Comparison of ENCODE assay signal across 21 cellular contexts in the genomic region with DNA sequence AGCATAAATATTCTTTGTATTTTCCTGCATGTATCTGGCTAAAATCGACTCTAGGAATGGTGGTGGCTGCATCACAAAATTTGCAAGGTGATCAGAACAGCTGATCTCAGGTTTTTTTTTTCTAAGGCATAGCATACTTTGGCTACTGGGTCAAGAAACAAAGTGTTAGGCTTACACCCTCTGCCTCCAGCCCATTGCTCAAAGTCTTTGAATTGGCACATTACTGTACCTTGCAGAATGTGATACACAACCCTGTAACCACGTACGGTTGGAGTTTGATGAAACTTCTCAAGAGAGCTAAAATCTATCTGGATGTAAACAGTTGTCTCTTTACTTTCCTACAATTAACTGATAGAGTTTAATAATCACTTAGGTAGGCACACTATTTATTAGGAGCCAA.
"Had no signal": no experiment of that assay in that cellular context is flagged by ENCODE, and none has a peak within 500 bp of the region (broad histone marks: within the 10 kb centered on the region; RNA-seq: fewer than 3 reads in every experiment).

No MANE protein-coding gene starts in this region.

- H3K9me3 Mint-ChIP-seq: activated B cell treated with CpG ODN at 0.5 μM for 24 hours; activated CD4-positive, alpha-beta T cell treated with anti-CD3 and anti-CD28 coated beads, Interleukin-2, amount 10 ng/mL, durations not matched to agents 24 days and 14 days; activated naive CD4-positive, alpha-beta T cell treated with anti-CD3 and anti-CD28 coated beads for 36 hours; activated T-cell treated with anti-CD3 and anti-CD28 coated beads, Interleukin-2, amount 50 U/mL, for 4 hours had no signal

- H3K4me3 Mint-ChIP-seq: activated B cell treated with CpG ODN at 0.5 μM for 24 hours; activated CD4-positive, alpha-beta T cell treated with anti-CD3 and anti-CD28 coated beads, Interleukin-2, amount 10 ng/mL, durations not matched to agents 24 days and 14 days; activated CD8-positive, alpha-beta memory T cell treated with anti-CD3 and anti-CD28 coated beads, Interleukin-2, amount 10 ng/mL, durations not matched to agents 7 days and 5 days; activated naive CD4-positive, alpha-beta T cell treated with anti-CD3 and anti-CD28 coated beads for 36 hours; activated naive CD8-positive, alpha-beta T cell; activated T-cell treated with anti-CD3 and anti-CD28 coated beads, Interleukin-2, amount 50 U/mL, for 4 hours; T-cell had no signal

- H3K27ac ChIP-seq: PC-9, SK-N-MC had no signal

- H3K27ac Mint-ChIP-seq: activated B cell treated with CpG ODN at 0.5 μM for 24 hours; activated CD4-positive, alpha-beta T cell treated with anti-CD3 and anti-CD28 coated beads, Interleukin-2, amount 10 ng/mL, durations not matched to agents 24 days and 14 days; activated CD8-positive, alpha-beta memory T cell treated with anti-CD3 and anti-CD28 coated beads, Interleukin-2, amount 10 ng/mL, durations not matched to agents 7 days and 5 days; activated naive CD4-positive, alpha-beta T cell treated with anti-CD3 and anti-CD28 coated beads for 36 hours; activated naive CD8-positive, alpha-beta T cell; T-cell had no signal

- H3K27me3 Mint-ChIP-seq: activated B cell treated with CpG ODN at 0.5 μM for 24 hours; activated CD4-positive, alpha-beta T cell treated with anti-CD3 and anti-CD28 coated beads, Interleukin-2, amount 10 ng/mL, durations not matched to agents 24 days and 14 days; activated naive CD8-positive, alpha-beta T cell; T-cell had no signal

- H3K4me3 ChIP-seq: PC-9, SK-N-MC had no signal

- H3K4me1 Mint-ChIP-seq: activated B cell treated with CpG ODN at 0.5 μM for 24 hours; activated CD4-positive, alpha-beta T cell treated with anti-CD3 and anti-CD28 coated beads, Interleukin-2, amount 10 ng/mL, durations not matched to agents 24 days and 14 days; activated CD8-positive, alpha-beta memory T cell treated with anti-CD3 and anti-CD28 coated beads, Interleukin-2, amount 10 ng/mL, durations not matched to agents 7 days and 5 days; T-cell had no signal

- H3K36me3 Mint-ChIP-seq: activated CD8-positive, alpha-beta memory T cell treated with anti-CD3 and anti-CD28 coated beads, Interleukin-2, amount 10 ng/mL, durations not matched to agents 7 days and 5 days; activated naive CD8-positive, alpha-beta T cell; T-cell had no signal

- ATAC-seq: activated CD8-positive, alpha-beta memory T cell treated with anti-CD3 and anti-CD28 coated beads, Interleukin-2, amount 10 ng/mL, durations not matched to agents 7 days and 5 days; activated T-cell treated with anti-CD3 and anti-CD28 coated beads, Interleukin-2, amount 50 U/mL, for 4 hours; T-cell had no signal

- DNase-seq: activated B cell treated with CpG ODN at 0.5 μM for 24 hours; activated CD4-positive, alpha-beta T cell treated with anti-CD3 and anti-CD28 coated beads for 1 hour; activated CD4-positive, alpha-beta T cell treated with anti-CD3 and anti-CD28 coated beads, Interleukin-2, amount 10 ng/mL, durations not matched to agents 24 days and 14 days; activated CD4-positive, alpha-beta T cell treated with anti-CD3 and anti-CD28 coated beads, Interleukin-2, amount 50 U/mL, for 48 hours; activated CD8-positive, alpha-beta memory T cell treated with anti-CD3 and anti-CD28 coated beads, Interleukin-2, amount 10 ng/mL, durations not matched to agents 7 days and 5 days; activated gamma-delta T cell; activated naive CD4-positive, alpha-beta T cell treated with anti-CD3 and anti-CD28 coated beads for 36 hours; activated T-cell treated with anti-CD3 and anti-CD28 coated beads, Interleukin-2, amount 50 U/mL, for 4 hours; amygdala; Karpas-422; NCI-H1105 treated with DMSO at 0.1 percent for 48 hours; NCI-H1436 treated with DMSO at 0.1 percent for 48 hours; NCI-H187; NCI-H510A treated with DMSO at 0.1 percent for 48 hours; SIG-M5; T-cell; T-helper 2 cell; T1000 had no signal
